Comparison of ENCODE assay signal across 28 cellular contexts in the genomic region with DNA sequence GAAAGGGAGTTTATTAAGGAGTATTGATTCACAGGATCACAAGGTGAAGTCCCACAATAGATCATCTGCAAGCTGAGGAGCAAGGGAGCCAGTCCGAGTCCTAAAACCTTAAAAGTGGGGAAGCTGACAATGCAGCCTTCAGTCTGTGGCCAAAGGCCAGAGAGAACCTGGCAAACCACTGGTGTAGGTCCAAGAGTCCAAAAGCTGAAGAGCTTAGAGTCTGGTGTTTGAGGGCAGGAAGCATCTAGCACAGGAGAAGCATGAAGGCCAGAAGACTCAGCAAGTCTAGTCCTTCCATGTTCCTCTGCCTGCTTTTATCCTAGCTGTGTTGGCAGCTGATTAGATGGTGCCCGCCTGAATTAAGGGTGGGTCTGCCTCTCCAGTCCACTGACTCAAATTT.
"Had no signal": no experiment of that assay in that cellular context is flagged by ENCODE, and none has a peak within 500 bp of the region (broad histone marks: within the 10 kb centered on the region; RNA-seq: fewer than 3 reads in every experiment).

No MANE protein-coding gene starts in this region.

- H3K4me1 Mint-ChIP-seq: stimulated activated effector memory CD8-positive, alpha-beta T cell treated with anti-CD3 and anti-CD28 coated beads, Interleukin-12 subunit alpha, Interleukin-12 subunit beta, amount 100 ng/mL, for 72 hours; stimulated activated memory B cell treated with anti-CD40 and anti-IgM and Interleukin-4, amounts not matched to agents 10 μg/mL and 1 μg/mL and 100 μg/mL, for 72 hours; stimulated activated naive B cell treated with anti-CD40 and anti-IgM and Interleukin-4, amounts not matched to agents 10 μg/mL and 1 μg/mL and 100 μg/mL, for 72 hours; stimulated activated naive CD8-positive, alpha-beta T cell treated with anti-CD3 and anti-CD28 coated beads, Interleukin-15, amount 100 ng/mL, for 72 hours had no signal

- H3K36me3 Mint-ChIP-seq: stimulated activated effector memory CD8-positive, alpha-beta T cell treated with anti-CD3 and anti-CD28 coated beads, Interleukin-12 subunit alpha, Interleukin-12 subunit beta, amount 100 ng/mL, for 72 hours; stimulated activated memory B cell treated with anti-CD40 and anti-IgM and Interleukin-4, amounts not matched to agents 10 μg/mL and 1 μg/mL and 100 μg/mL, for 72 hours; stimulated activated naive B cell treated with anti-CD40 and anti-IgM and Interleukin-4, amounts not matched to agents 10 μg/mL and 1 μg/mL and 100 μg/mL, for 72 hours; type B pancreatic cell had no signal

- H3K27me3 Mint-ChIP-seq: stimulated activated memory B cell treated with anti-CD40 and anti-IgM and Interleukin-4, amounts not matched to agents 10 μg/mL and 1 μg/mL and 100 μg/mL, for 72 hours; stimulated activated naive B cell treated with anti-CD40 and anti-IgM and Interleukin-4, amounts not matched to agents 10 μg/mL and 1 μg/mL and 100 μg/mL, for 72 hours; stimulated activated naive CD8-positive, alpha-beta T cell treated with anti-CD3 and anti-CD28 coated beads, Interleukin-15, amount 100 ng/mL, for 72 hours; stimulated activated naive CD8-positive, alpha-beta T cell treated with anti-CD3 and anti-CD28 coated beads, Interleukin-15, Interleukin-2, amounts not matched to agents 100 ng/mL and 50 ng/mL, for 24 hours had no signal

- H3K27ac ChIP-seq: stomach, suprapubic skin, testis, thoracic aorta, thyroid gland, tibial artery, transverse colon, upper lobe of left lung, upper lobe of right lung, uterus, vagina had no signal

- DNase-seq: stimulated activated CD4-positive, alpha-beta T cell treated with anti-CD3 and anti-CD28 coated beads, Interleukin-2, amount 100 ng/mL, for 48 hours; stimulated activated CD4-positive, alpha-beta T cell treated with anti-CD3 and anti-CD28 coated beads, Interleukin-4, amount 100 ng/mL, for 1 hour; stimulated activated CD4-positive, alpha-beta T cell treated with anti-CD3 and anti-CD28 coated beads, Interleukin-4, amount 100 ng/mL, for 24 hours; stimulated activated CD4-positive, alpha-beta T cell treated with anti-CD3 and anti-CD28 coated beads, Interleukin-4, amount 100 ng/mL, for 4 hours; stimulated activated CD8-positive, alpha-beta memory T cell treated with anti-CD3 and anti-CD28 coated beads, Interleukin-4, amount 100 ng/mL, for 48 hours; stimulated activated naive B cell treated with anti-CD40 and anti-IgM and Interleukin-4, amounts not matched to agents 10 μg/mL and 1 μg/mL and 100 μg/mL, for 72 hours; stimulated activated naive CD4-positive, alpha-beta T cell; stimulated activated naive CD4-positive, alpha-beta T cell treated with Interleukin-2 at 50 U/mL for 16 hours; stimulated activated naive CD8-positive, alpha-beta T cell treated with anti-CD3 and anti-CD28 coated beads, Interleukin-15, amount 100 ng/mL, for 72 hours; stimulated activated naive CD8-positive, alpha-beta T cell treated with anti-CD3 and anti-CD28 coated beads, Interleukin-15, Interleukin-2, amounts not matched to agents 100 U/mL and 50 U/mL, for 24 hours; stomach; substantia nigra; testis; thyroid gland; tibial artery; transverse colon; trophoblast cell; upper lobe of left lung; upper lobe of right lung; uterus had no signal

- H3K9me3 ChIP-seq: suprapubic skin, testis, thoracic aorta, thyroid gland, tibial artery, upper lobe of left lung, upper lobe of right lung, uterus, vagina had no signal

- H3K27ac Mint-ChIP-seq: stimulated activated effector memory CD8-positive, alpha-beta T cell treated with anti-CD3 and anti-CD28 coated beads, Interleukin-12 subunit alpha, Interleukin-12 subunit beta, amount 100 ng/mL, for 72 hours; stimulated activated memory B cell treated with anti-CD40 and anti-IgM and Interleukin-4, amounts not matched to agents 10 μg/mL and 1 μg/mL and 100 μg/mL, for 72 hours; stimulated activated naive B cell treated with anti-CD40 and anti-IgM and Interleukin-4, amounts not matched to agents 10 μg/mL and 1 μg/mL and 100 μg/mL, for 72 hours; stimulated activated naive CD8-positive, alpha-beta T cell treated with anti-CD3 and anti-CD28 coated beads, Interleukin-15, amount 100 ng/mL, for 72 hours; stimulated activated naive CD8-positive, alpha-beta T cell treated with anti-CD3 and anti-CD28 coated beads, Interleukin-15, Interleukin-2, amounts not matched to agents 100 ng/mL and 50 ng/mL, for 24 hours; type B pancreatic cell had no signal

- H3K27me3 ChIP-seq: stomach, suprapubic skin, testis, thyroid gland, tibial artery, transverse colon, upper lobe of left lung, upper lobe of right lung, uterus, vagina had no signal

- FAIRE-seq: urothelium cell line had no signal

- H3K4me3 Mint-ChIP-seq: stimulated activated effector memory CD8-positive, alpha-beta T cell treated with anti-CD3 and anti-CD28 coated beads, Interleukin-12 subunit alpha, Interleukin-12 subunit beta, amount 100 ng/mL, for 72 hours; stimulated activated memory B cell treated with anti-CD40 and anti-IgM and Interleukin-4, amounts not matched to agents 10 μg/mL and 1 μg/mL and 100 μg/mL, for 72 hours; stimulated activated naive B cell treated with anti-CD40 and anti-IgM and Interleukin-4, amounts not matched to agents 10 μg/mL and 1 μg/mL and 100 μg/mL, for 72 hours; stimulated activated naive CD8-positive, alpha-beta T cell treated with anti-CD3 and anti-CD28 coated beads, Interleukin-15, amount 100 ng/mL, for 72 hours; stimulated activated naive CD8-positive, alpha-beta T cell treated with anti-CD3 and anti-CD28 coated beads, Interleukin-15, Interleukin-2, amounts not matched to agents 100 ng/mL and 50 ng/mL, for 24 hours; type B pancreatic cell had no signal

- H3K36me3 ChIP-seq: stomach, suprapubic skin, thoracic aorta, thyroid gland, tibial artery, transverse colon, upper lobe of left lung, upper lobe of right lung, uterus, vagina had no signal

- ATAC-seq: stimulated activated effector memory CD8-positive, alpha-beta T cell treated with anti-CD3 and anti-CD28 coated beads, Interleukin-12 subunit alpha, Interleukin-12 subunit beta, amount 100 ng/mL, for 72 hours; stimulated activated memory B cell treated with anti-CD40 and anti-IgM and Interleukin-4, amounts not matched to agents 10 μg/mL and 1 μg/mL and 100 μg/mL, for 72 hours; stimulated activated naive B cell treated with anti-CD40 and anti-IgM and Interleukin-4, amounts not matched to agents 10 μg/mL and 1 μg/mL and 100 μg/mL, for 72 hours; stimulated activated naive CD8-positive, alpha-beta T cell treated with anti-CD3 and anti-CD28 coated beads, Interleukin-15, amount 100 ng/mL, for 72 hours; stimulated activated naive CD8-positive, alpha-beta T cell treated with anti-CD3 and anti-CD28 coated beads, Interleukin-15, Interleukin-2, amounts not matched to agents 100 U/mL and 50 U/mL, for 24 hours; upper lobe of right lung had no signal

- H3K4me3 ChIP-seq: stomach, suprapubic skin, testis, thoracic aorta, thyroid gland, tibial artery, transverse colon, upper lobe of left lung, upper lobe of right lung, uterus, vagina had no signal

- H3K4me1 ChIP-seq: stomach, suprapubic skin, testis, thyroid gland, tibial artery, transverse colon, upper lobe of left lung, upper lobe of right lung, uterus, vagina had no signal
